In genomic region chr6:149844480-149844879, GRCh38 we compare ENCODE assay signal across 31 cellular contexts. TPM values are rescaled to one million over a fixed set of nuclear protein-coding genes. Genes with fewer than 3 reads are reported as not detected.
"Had no signal": no experiment of that assay in that cellular context is flagged by ENCODE, and none has a peak within 500 bp of the region (broad histone marks: within the 10 kb centered on the region; RNA-seq: fewer than 3 reads in every experiment).

No MANE protein-coding gene starts in this region.

- H3K4me1 Mint-ChIP-seq: activated CD4-positive, alpha-beta T cell treated with anti-CD3 and anti-CD28 coated beads, Interleukin-2, amount 10 ng/mL, durations not matched to agents 24 days and 14 days; activated naive CD4-positive, alpha-beta T cell treated with anti-CD3 and anti-CD28 coated beads, Interleukin-2, amount 10 ng/mL, durations not matched to agents 7 days and 5 days; activated naive CD8-positive, alpha-beta T cell treated with anti-CD3 and anti-CD28 coated beads, Interleukin-2, amount 10 ng/mL, durations not matched to agents 7 days and 5 days; stimulated activated memory B cell treated with anti-CD40 and anti-IgM and Interleukin-4, amounts not matched to agents 10 μg/mL and 1 μg/mL and 100 μg/mL, for 72 hours; stimulated activated naive CD8-positive, alpha-beta T cell treated with anti-CD3 and anti-CD28 coated beads, Interleukin-15, amount 100 ng/mL, for 72 hours had no signal

- H3K27me3 ChIP-seq: esophagus squamous epithelium, left lung, right lobe of liver, vagina had no signal

- H3K36me3 Mint-ChIP-seq: activated CD4-positive, alpha-beta memory T cell treated with anti-CD3 and anti-CD28 coated beads for 36 hours; activated naive CD4-positive, alpha-beta T cell treated with anti-CD3 and anti-CD28 coated beads, Interleukin-2, amount 10 ng/mL, durations not matched to agents 7 days and 5 days; activated naive CD8-positive, alpha-beta T cell treated with anti-CD3 and anti-CD28 coated beads, Interleukin-2, amount 10 ng/mL, durations not matched to agents 7 days and 5 days; stimulated activated memory B cell treated with anti-CD40 and anti-IgM and Interleukin-4, amounts not matched to agents 10 μg/mL and 1 μg/mL and 100 μg/mL, for 72 hours had no signal

- H3K9me3 Mint-ChIP-seq: activated CD4-positive, alpha-beta memory T cell treated with anti-CD3 and anti-CD28 coated beads for 36 hours; activated CD4-positive, alpha-beta T cell treated with anti-CD3 and anti-CD28 coated beads, Interleukin-2, amount 10 ng/mL, durations not matched to agents 24 days and 14 days; activated naive CD4-positive, alpha-beta T cell treated with anti-CD3 and anti-CD28 coated beads, Interleukin-2, amount 10 ng/mL, durations not matched to agents 7 days and 5 days; activated naive CD8-positive, alpha-beta T cell treated with anti-CD3 and anti-CD28 coated beads, Interleukin-2, amount 10 ng/mL, durations not matched to agents 7 days and 5 days; activated T-cell treated with anti-CD3 and anti-CD28 coated beads, Interleukin-2, amount 50 U/mL, for 24 hours; nephron; stimulated activated memory B cell treated with anti-CD40 and anti-IgM and Interleukin-4, amounts not matched to agents 10 μg/mL and 1 μg/mL and 100 μg/mL, for 72 hours; stimulated activated naive CD8-positive, alpha-beta T cell treated with anti-CD3 and anti-CD28 coated beads, Interleukin-15, amount 100 ng/mL, for 72 hours; T-helper 1 cell treated with Interleukin-12 subunit alpha and Interleukin-12 subunit beta and Interleukin-4 antibody, amounts not matched to agents 30 μg/mL and 1 μg/mL, for 36 hours; type B pancreatic cell had no signal

- H3K36me3 ChIP-seq: left lung, right lobe of liver, vagina, WERI-Rb-1 had no signal

- H3K27ac Mint-ChIP-seq: activated CD4-positive, alpha-beta memory T cell treated with anti-CD3 and anti-CD28 coated beads for 36 hours; activated CD4-positive, alpha-beta T cell treated with anti-CD3 and anti-CD28 coated beads, Interleukin-2, amount 10 ng/mL, durations not matched to agents 24 days and 14 days; activated naive CD4-positive, alpha-beta T cell treated with anti-CD3 and anti-CD28 coated beads, Interleukin-2, amount 10 ng/mL, durations not matched to agents 7 days and 5 days; activated naive CD8-positive, alpha-beta T cell treated with anti-CD3 and anti-CD28 coated beads, Interleukin-2, amount 10 ng/mL, durations not matched to agents 7 days and 5 days; activated T-cell treated with anti-CD3 and anti-CD28 coated beads, Interleukin-2, amount 50 U/mL, for 24 hours; nephron; stimulated activated memory B cell treated with anti-CD40 and anti-IgM and Interleukin-4, amounts not matched to agents 10 μg/mL and 1 μg/mL and 100 μg/mL, for 72 hours; stimulated activated naive CD8-positive, alpha-beta T cell treated with anti-CD3 and anti-CD28 coated beads, Interleukin-15, amount 100 ng/mL, for 72 hours; T-helper 1 cell treated with Interleukin-12 subunit alpha and Interleukin-12 subunit beta and Interleukin-4 antibody, amounts not matched to agents 30 μg/mL and 1 μg/mL, for 36 hours; type B pancreatic cell had no signal

- H3K27ac ChIP-seq: epithelial cell of prostate, esophagus squamous epithelium, left lung, lower lobe of right lung, right lobe of liver, skin epidermis, vagina, WERI-Rb-1 had no signal

- ATAC-seq: left lung; lower lobe of right lung; right lobe of liver; stimulated activated memory B cell treated with anti-CD40 and anti-IgM and Interleukin-4, amounts not matched to agents 10 μg/mL and 1 μg/mL and 100 μg/mL, for 72 hours; stimulated activated naive CD8-positive, alpha-beta T cell treated with anti-CD3 and anti-CD28 coated beads, Interleukin-15, amount 100 ng/mL, for 72 hours had no signal

- H3K4me3 ChIP-seq: esophagus squamous epithelium, left lung, lower lobe of right lung, right lobe of liver, skin epidermis, vagina had no signal

- H3K27me3 Mint-ChIP-seq: activated T-cell treated with anti-CD3 and anti-CD28 coated beads, Interleukin-2, amount 50 U/mL, for 24 hours; type B pancreatic cell had no signal

- DNase-seq: activated CD4-positive, alpha-beta memory T cell treated with anti-CD3 and anti-CD28 coated beads for 36 hours; activated CD4-positive, alpha-beta T cell treated with anti-CD3 and anti-CD28 coated beads, Interleukin-2, amount 10 ng/mL, durations not matched to agents 24 days and 14 days; activated CD4-positive, CD25-positive, alpha-beta regulatory T cell treated with anti-CD3 and anti-CD28 coated beads, Interleukin-2, amount 50 U/mL, for 72 hours; activated CD8-positive, alpha-beta memory T cell treated with anti-CD3 and anti-CD28 coated beads, Interleukin-2, amount 50 U/mL, for 4 hours; activated gamma-delta T cell; activated naive CD4-positive, alpha-beta T cell treated with anti-CD3 and anti-CD28 coated beads, Interleukin-2, amount 10 ng/mL, durations not matched to agents 7 days and 5 days; activated naive CD8-positive, alpha-beta T cell treated with anti-CD3 and anti-CD28 coated beads, Interleukin-2, amount 10 ng/mL, durations not matched to agents 7 days and 5 days; activated T-cell treated with anti-CD3 and anti-CD28 coated beads, Interleukin-2, amount 50 U/mL, for 24 hours; central memory CD4-positive, alpha-beta T cell; effector CD8-positive, alpha-beta T cell; esophagus squamous epithelium; left lung; lower lobe of right lung; mesendoderm; right lobe of liver; stimulated activated CD4-positive, alpha-beta T cell treated with anti-CD3 and anti-CD28 coated beads, Interleukin-4, amount 100 ng/mL, for 4 hours; stimulated activated CD8-positive, alpha-beta memory T cell treated with anti-CD3 and anti-CD28 coated beads, Interleukin-4, amount 100 ng/mL, for 48 hours; stimulated activated naive CD8-positive, alpha-beta T cell treated with anti-CD3 and anti-CD28 coated beads, Interleukin-15, amount 100 ng/mL, for 72 hours; substantia nigra; T-helper 9 cell; WERI-Rb-1 had no signal

- H3K9me3 ChIP-seq: esophagus squamous epithelium, left lung, lower lobe of right lung, right lobe of liver, vagina had no signal

- H3K4me3 Mint-ChIP-seq: activated CD4-positive, alpha-beta memory T cell treated with anti-CD3 and anti-CD28 coated beads for 36 hours; activated CD4-positive, alpha-beta T cell treated with anti-CD3 and anti-CD28 coated beads, Interleukin-2, amount 10 ng/mL, durations not matched to agents 24 days and 14 days; activated naive CD4-positive, alpha-beta T cell treated with anti-CD3 and anti-CD28 coated beads, Interleukin-2, amount 10 ng/mL, durations not matched to agents 7 days and 5 days; activated naive CD8-positive, alpha-beta T cell treated with anti-CD3 and anti-CD28 coated beads, Interleukin-2, amount 10 ng/mL, durations not matched to agents 7 days and 5 days; activated T-cell treated with anti-CD3 and anti-CD28 coated beads, Interleukin-2, amount 50 U/mL, for 24 hours; nephron; stimulated activated memory B cell treated with anti-CD40 and anti-IgM and Interleukin-4, amounts not matched to agents 10 μg/mL and 1 μg/mL and 100 μg/mL, for 72 hours; stimulated activated naive CD8-positive, alpha-beta T cell treated with anti-CD3 and anti-CD28 coated beads, Interleukin-15, amount 100 ng/mL, for 72 hours; T-helper 1 cell treated with Interleukin-12 subunit alpha and Interleukin-12 subunit beta and Interleukin-4 antibody, amounts not matched to agents 30 μg/mL and 1 μg/mL, for 36 hours; type B pancreatic cell had no signal

RNA-seq across cellular contexts. Expression of gene RAET1E, which starts 53.4 kb away (rescaled TPM):
- total RNA-seq: activated CD4-positive, alpha-beta memory T cell treated with anti-CD3 and anti-CD28 coated beads for 36 hours; activated CD4-positive, alpha-beta T cell treated with anti-CD3 and anti-CD28 coated beads, Interleukin-2, amount 10 ng/mL, durations not matched to agents 24 days and 14 days; activated CD8-positive, alpha-beta memory T cell treated with anti-CD3 and anti-CD28 coated beads for 36 hours; activated naive CD8-positive, alpha-beta T cell treated with anti-CD3 and anti-CD28 coated beads, Interleukin-2, amount 10 ng/mL, durations not matched to agents 7 days and 5 days; frontal cortex; lower lobe of right lung; osteocyte; right lobe of liver had no signal
